1 cellular context compared by ENCODE assay signal in the genomic region with DNA sequence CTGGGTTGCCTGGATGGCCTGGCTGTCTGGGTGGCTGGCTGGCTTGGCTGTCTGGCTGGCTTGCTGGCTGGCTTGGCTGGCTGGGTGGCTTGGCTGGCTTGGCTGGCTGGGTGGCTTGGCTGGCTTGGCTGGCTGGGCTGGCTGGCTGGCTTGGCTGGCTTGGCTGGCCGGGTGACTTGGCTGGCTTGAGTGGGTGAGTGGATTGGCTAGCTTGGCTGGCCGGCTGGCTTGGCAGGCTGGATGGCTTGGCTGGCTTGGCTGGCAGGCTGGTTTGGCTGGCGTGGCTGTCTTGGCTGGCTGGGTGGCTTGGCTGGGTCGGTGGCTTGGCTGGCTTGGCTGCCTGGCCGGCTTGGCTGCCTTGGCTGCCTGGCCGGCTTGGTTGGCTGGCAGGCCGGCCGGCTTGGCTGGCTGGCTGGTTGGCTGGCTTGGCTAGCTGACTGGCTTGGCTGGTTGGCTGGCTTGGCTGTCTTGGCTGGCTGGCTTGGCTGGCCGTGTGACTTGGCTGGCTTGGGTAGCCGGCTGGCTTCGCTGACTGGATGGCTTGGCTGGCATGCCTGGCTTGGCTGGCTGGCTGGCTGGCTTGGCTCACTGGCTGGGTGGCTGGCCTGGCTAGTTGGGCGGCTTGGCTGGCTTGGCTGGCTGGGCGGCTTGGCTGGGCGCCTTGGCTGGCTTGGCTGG.
TF ChIP-seq lines count a peak whose summit lies in the region.

No MANE protein-coding gene starts in this region.

TF ChIP-seq in WTC11, 78 proteins besides CTCF, POLR2A, EP300 and RAD21 (continued from another document):
- TF ChIP-seq, protein P1, sequence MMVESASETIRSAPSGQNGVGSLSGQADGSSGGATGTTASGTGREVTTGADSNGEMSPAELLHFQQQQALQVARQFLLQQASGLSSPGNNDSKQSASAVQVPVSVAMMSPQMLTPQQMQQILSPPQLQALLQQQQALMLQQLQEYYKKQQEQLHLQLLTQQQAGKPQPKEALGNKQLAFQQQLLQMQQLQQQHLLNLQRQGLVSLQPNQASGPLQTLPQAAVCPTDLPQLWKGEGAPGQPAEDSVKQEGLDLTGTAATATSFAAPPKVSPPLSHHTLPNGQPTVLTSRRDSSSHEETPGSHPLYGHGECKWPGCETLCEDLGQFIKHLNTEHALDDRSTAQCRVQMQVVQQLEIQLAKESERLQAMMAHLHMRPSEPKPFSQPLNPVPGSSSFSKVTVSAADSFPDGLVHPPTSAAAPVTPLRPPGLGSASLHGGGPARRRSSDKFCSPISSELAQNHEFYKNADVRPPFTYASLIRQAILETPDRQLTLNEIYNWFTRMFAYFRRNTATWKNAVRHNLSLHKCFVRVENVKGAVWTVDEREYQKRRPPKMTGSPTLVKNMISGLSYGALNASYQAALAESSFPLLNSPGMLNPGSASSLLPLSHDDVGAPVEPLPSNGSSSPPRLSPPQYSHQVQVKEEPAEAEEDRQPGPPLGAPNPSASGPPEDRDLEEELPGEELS (CRISPR knock-in tag; IDR thresholded peaks at IDR 0.05), result peak; percentile 33; the same call in 1 of the 2 replicates
